1 cellular context compared by ENCODE assay signal in genomic region chr20:38290829-38291581, GRCh38.
TF ChIP-seq lines count a peak whose summit lies in the region.

No MANE protein-coding gene starts in this region.

TF ChIP-seq in HepG2, 621 proteins besides CTCF, POLR2A, EP300 and RAD21 (continued from another document):
- 0 out of 2 replicates have a peak, but pooled peaks have one; percentile 17 for TF ChIP-seq ZXDC (CRISPR knock-in tag; IDR thresholded peaks at IDR 0.05)
- no peak for TF ChIP-seq HDAC6 (IDR thresholded peaks at IDR 0.05; ENCODE audit: low read depth, low read length)
- TF ChIP-seq ZFP1 (CRISPR knock-in tag; IDR thresholded peaks at IDR 0.05) = no peak
- 0 out of 2 replicates have a peak, but pooled peaks have one; percentile 19 for TF ChIP-seq ZNF281 (CRISPR knock-in tag; IDR thresholded peaks at IDR 0.05; ENCODE audit: borderline replicate concordance)
- TF ChIP-seq ATF2 (CRISPR knock-in tag; IDR thresholded peaks at IDR 0.05) = 0 out of 2 replicates have a peak, but pooled peaks have one; percentile 42
- no peak for TF ChIP-seq HMGA1 (CRISPR knock-in tag; conservative IDR thresholded peaks at IDR 0.05)
- TF ChIP-seq JUND (CRISPR knock-in tag; IDR thresholded peaks at IDR 0.05) = no peak
- no peak for TF ChIP-seq NFKBIZ (CRISPR knock-in tag; IDR thresholded peaks at IDR 0.05)
- no peak for TF ChIP-seq ZEB1 (IDR thresholded peaks at IDR 0.05; ENCODE audit: insufficient replicate concordance, low read depth)
- TF ChIP-seq GABPB1 (CRISPR knock-in tag; IDR thresholded peaks at IDR 0.05) = no peak; the same call in 1 of the 2 replicates
- TF ChIP-seq KLF16 (CRISPR knock-in tag; IDR thresholded peaks at IDR 0.05) = peak in 1 of 2 experiments; percentile 23; a peak in 1 of 4 replicates
- peak; percentile 75; the same call in 1 of the 2 replicates for TF ChIP-seq CBFB (CRISPR knock-in tag; IDR thresholded peaks at IDR 0.05)
- TF ChIP-seq ZNF558 (CRISPR knock-in tag; IDR thresholded peaks at IDR 0.05; ENCODE audit: borderline replicate concordance) = no peak
- no peak for TF ChIP-seq ZNF879 (CRISPR knock-in tag; IDR thresholded peaks at IDR 0.05)
- TF ChIP-seq SMC3 (IDR thresholded peaks at IDR 0.05; ENCODE audit: low read length) = peak; percentile 43; the same call in 1 of the 2 replicates
- TF ChIP-seq ZNF503 (CRISPR knock-in tag; IDR thresholded peaks at IDR 0.05) = no peak
- TF ChIP-seq ZC3H13 (CRISPR knock-in tag; IDR thresholded peaks at IDR 0.05) = no peak
- no peak for TF ChIP-seq ZBTB26 (CRISPR knock-in tag; IDR thresholded peaks at IDR 0.05; ENCODE audit: borderline replicate concordance)
- TF ChIP-seq SMAD1 (CRISPR knock-in tag; IDR thresholded peaks at IDR 0.05; ENCODE audit: borderline replicate concordance, low read depth) = 0 out of 2 replicates have a peak, but pooled peaks have one; percentile 53
